ENCODE assay signal across 24 cellular contexts in the genomic region with DNA sequence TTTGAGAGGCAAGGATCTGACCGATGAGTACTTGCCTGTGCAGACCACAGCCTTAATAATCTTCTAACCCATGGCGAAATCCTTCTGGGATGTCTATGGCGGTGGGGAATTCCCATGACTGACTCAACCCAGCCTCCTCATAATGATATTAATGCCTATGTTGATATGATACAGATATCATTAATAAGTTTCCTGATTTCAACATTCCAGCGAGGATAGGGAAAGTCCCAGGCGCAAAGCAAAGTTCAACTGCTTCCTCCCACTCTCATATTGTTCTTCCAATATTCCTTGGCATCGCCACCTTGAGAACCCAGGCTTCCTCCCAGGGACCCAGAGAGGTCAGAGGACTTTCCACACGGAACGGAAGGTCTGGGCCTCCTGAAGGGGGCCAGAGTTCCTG.
A peak's percentile ranks its signal among the peaks of the same experiment; 100 is the strongest.
DNase-seq lines count a peak whose midpoint lies in the region; ATAC-seq and FAIRE-seq lines count a peak whose summit lies in the region.
"Had no signal": no experiment of that assay in that cellular context is flagged by ENCODE, and none has a peak within 500 bp of the region (broad histone marks: within the 10 kb centered on the region; RNA-seq: fewer than 3 reads in every experiment).

No MANE protein-coding gene starts in this region.

- H3K27me3 ChIP-seq in small intestine (ENCODE audit: control insufficient read depth in 2 of 2, insufficient read depth in 2 of 2, low read length in 2 of 2), result peaks cover 0 to 4% of the 10 kb centered on the region in 2 donors

- no peaks in the 10 kb centered on the region for H3K4me1 Mint-ChIP-seq in activated T-cell treated with anti-CD3 and anti-CD28 coated beads, Interleukin-2, amount 50 U/mL, for 72 hours (ENCODE audit: low read depth)
- H3K4me1 Mint-ChIP-seq: CD4-positive, alpha-beta memory T cell had no signal

- no peak for ATAC-seq in activated T-cell treated with anti-CD3 and anti-CD28 coated beads, Interleukin-2, amount 50 U/mL, for 72 hours (replicated peaks in 1 of 2)
- ATAC-seq: A549, GM12878, K562, Panc1 had no signal

- WGBS in small intestine, 3 donors, result 13 to 54% (median 43%) methylated on average over 8 of the region's 8 CpGs

- no peak overlapping the region for H3K27ac ChIP-seq in small intestine (ENCODE audit: low read depth in 1 of 2, low read length in 1 of 2)
- H3K27ac ChIP-seq: A549, GM23248, SK-N-MC had no signal

- no peaks in the 10 kb centered on the region for H3K9me3 Mint-ChIP-seq in activated T-cell treated with anti-CD3 and anti-CD28 coated beads, Interleukin-2, amount 50 U/mL, for 72 hours
- H3K9me3 Mint-ChIP-seq: CD4-positive, alpha-beta memory T cell had no signal

- H3K36me3 Mint-ChIP-seq in activated T-cell treated with anti-CD3 and anti-CD28 coated beads, Interleukin-2, amount 50 U/mL, for 72 hours (ENCODE audit: insufficient read depth in 2 of 2), result no peaks in the 10 kb centered on the region
- H3K36me3 Mint-ChIP-seq: CD4-positive, alpha-beta memory T cell had no signal

- peaks cover 0 to 5% of the 10 kb centered on the region in 2 donors for H3K4me1 ChIP-seq in small intestine (ENCODE audit: control insufficient read depth in 2 of 2, insufficient read depth in 1 of 2, low read depth in 1 of 2, low read length in 1 of 2)
- H3K4me1 ChIP-seq: A549 had no signal

- no peaks in the 10 kb centered on the region for H3K36me3 ChIP-seq in small intestine (ENCODE audit: control insufficient read depth in 2 of 2, insufficient read depth in 2 of 2, low read length in 2 of 2)

- no peak overlapping the region for H3K4me3 ChIP-seq in small intestine (ENCODE audit: low read depth in 1 of 2, low read length in 2 of 2)
- H3K4me3 ChIP-seq: A549, GM12878, GM23248, K562, SK-N-MC had no signal

- no peak for FAIRE-seq in small intestine (lab: Jason Lieb, UNC)
- FAIRE-seq: A549, GM12878, HTR-8/SVneo, K562 had no signal

- no peak overlapping the region for H3K27ac Mint-ChIP-seq in activated T-cell treated with anti-CD3 and anti-CD28 coated beads, Interleukin-2, amount 50 U/mL, for 72 hours
- H3K27ac Mint-ChIP-seq: CD4-positive, alpha-beta memory T cell had no signal

- H3K27me3 Mint-ChIP-seq in activated T-cell treated with anti-CD3 and anti-CD28 coated beads, Interleukin-2, amount 50 U/mL, for 72 hours (ENCODE audit: low read depth), result peaks cover 7% of the 10 kb centered on the region
- H3K27me3 Mint-ChIP-seq: CD4-positive, alpha-beta memory T cell had no signal

- no peak overlapping the region for H3K4me3 Mint-ChIP-seq in activated T-cell treated with anti-CD3 and anti-CD28 coated beads, Interleukin-2, amount 50 U/mL, for 72 hours

- no peaks in the 10 kb centered on the region for H3K9me3 ChIP-seq in small intestine (ENCODE audit: control insufficient read depth, low read depth)
- H3K9me3 ChIP-seq: A549 had no signal

- DNase-seq in NCI-H226 (peak; percentile 86), dermis blood vessel endothelial cell (peak; percentile 31), kidney tubule cell (ENCODE audit: low spot score) (peak; percentile 13), small intestine (peak; percentile 88), OCI-M2 (lab: John Stamatoyannopoulos, UW; ENCODE audit: unreplicated experiment) (no peak), NCI-H345 (lab: John Stamatoyannopoulos, UW) (no peak)
- no peak for DNase-seq in activated T-cell treated with anti-CD3 and anti-CD28 coated beads, Interleukin-2, amount 50 U/mL, for 72 hours
- DNase-seq: C1 segment of cervical spinal cord; CD4-positive, alpha-beta memory T cell; COR-L47; GDM1; GM23248; H7; Kasumi-1; NCI-H146; NCI-H2029; NCI-H526 treated with DMSO at 0.1 percent for 48 hours; SIG-M5 had no signal

Comparison
In these comparisons a context has a peak if more than half of its experiments do, and no peak if none do; other contexts are left out.
1. DNase-seq: peak in NCI-H226 (single experiment), dermis blood vessel endothelial cell (single experiment), kidney tubule cell (single experiment) and small intestine (single experiment); none in OCI-M2 (single experiment), activated T-cell treated with anti-CD3 and anti-CD28 coated beads, Interleukin-2, amount 50 U/mL, for 72 hours (0 of 2) and NCI-H345 (single experiment).